8 cellular contexts compared by ENCODE assay signal in the genomic region with DNA sequence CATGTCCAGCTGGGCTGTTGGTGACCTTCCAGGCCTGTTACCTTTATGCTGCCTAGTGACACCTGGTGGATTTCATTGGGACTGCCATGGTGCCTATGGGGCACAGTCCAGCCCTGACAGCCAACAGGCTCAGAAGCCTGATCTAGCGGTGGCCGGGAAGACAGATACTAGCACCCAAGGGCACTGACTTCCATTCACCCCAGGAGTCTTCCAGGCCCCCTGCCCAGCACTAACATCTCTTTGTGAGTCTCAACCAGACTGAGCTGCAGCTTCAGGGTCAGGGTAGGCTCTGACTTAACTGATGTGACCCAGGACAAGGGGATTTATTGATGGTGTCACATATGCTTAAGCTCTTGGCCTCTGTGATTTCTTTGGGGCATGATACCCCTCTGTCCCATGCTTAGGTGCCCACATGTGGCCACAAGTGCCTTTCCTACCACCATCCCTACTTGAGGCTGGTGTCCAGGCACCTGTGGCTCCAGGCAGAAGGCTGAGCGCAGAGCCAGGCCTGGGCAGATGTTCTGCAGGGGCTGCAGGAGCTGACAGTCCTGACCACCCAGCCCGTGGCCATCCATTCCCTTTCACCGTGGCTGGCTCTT. TPM values are rescaled to one million over a fixed set of nuclear protein-coding genes. Genes with fewer than 3 reads are reported as not detected.
A peak's percentile ranks its signal among the peaks of the same experiment; 100 is the strongest.
DNase-seq lines count a peak whose midpoint lies in the region; ATAC-seq and TF ChIP-seq lines count a peak whose summit lies in the region.
"Not testable (repeated sequence)": the region's sequence is repeated elsewhere in the genome, so short reads cannot be mapped to it uniquely, and the experiment has no call there.

No MANE protein-coding gene starts in this region.

- intact Hi-C loops in transverse colon (cut with DNase I; ENCODE audit: low total_unique reads) = not testable (repeated sequence)

- H3K36me3 ChIP-seq in RWPE2 (ENCODE audit: low read depth); smooth muscle cell (ENCODE audit: low read depth); transverse colon: not testable (repeated sequence)

- H3F3A ChIP-seq in smooth muscle cell (ENCODE audit: low read depth) = not testable (repeated sequence)

- TF ChIP-seq CTCF in GM10266 (IDR thresholded peaks at IDR 0.05; ENCODE audit: control insufficient read depth, insufficient read depth, low read depth, missing control alignments) (peak; percentile 54), HFF-Myc (IDR thresholded peaks at IDR 0.05; ENCODE audit: low read depth, low read length, missing control alignments) (peak; percentile 57), RWPE2 (IDR thresholded peaks at IDR 0.05; ENCODE audit: poor library complexity, severe bottlenecking) (peak; percentile 100), smooth muscle cell (IDR thresholded peaks at IDR 0.05; ENCODE audit: borderline replicate concordance, insufficient read depth, poor library complexity, severe bottlenecking) (peak; percentile 55), transverse colon (IDR thresholded peaks at IDR 0.05) (peak; percentile 56 to 69 (median 61))

- H3K79me2 ChIP-seq in smooth muscle cell (ENCODE audit: low read depth) = not testable (repeated sequence)

- 67% methylated on average over 5 of the region's 5 CpGs for WGBS in smooth muscle cell (ENCODE audit: low lambda C conversion rate)
- WGBS in transverse colon (ENCODE audit: low coverage in 1 of 2), 2 donors = 20 to 66% methylated on average over 2 to 5 of the region's 5 CpGs

- in situ Hi-C loops in transverse colon (cut with MboI; ENCODE audit: low pct_ligation_motif_present in 1 of 4, low pct_unique_long_range_greater_than_20kb in 1 of 4, low sequenced_read_pairs in 3 of 4) = not testable (repeated sequence)

- not testable (repeated sequence) for H4K20me1 ChIP-seq in smooth muscle cell (ENCODE audit: low read depth)

- DNase-seq in GM10266 (ENCODE audit: extremely low spot score); HFF-Myc (ENCODE audit: extremely low read depth, low read depth); smooth muscle cell (lab: John Stamatoyannopoulos, UW; ENCODE audit: unreplicated experiment): not testable (repeated sequence)
- peak; percentile 89 for DNase-seq in RWPE2 (ENCODE audit: low spot score)
- peak; percentile 66 for DNase-seq in activated T-cell treated with anti-CD3 and anti-CD28 coated beads, Interleukin-2, amount 50 U/mL, for 1 hour
- peak; percentile 79 for DNase-seq in ecto neural progenitor cell (ENCODE audit: low spot score)
- DNase-seq in left lobe of liver (ENCODE audit: low spot score) = peak; percentile 94
- DNase-seq in transverse colon = peak; percentile 89

- H2AFZ ChIP-seq in smooth muscle cell (ENCODE audit: low read depth) = not testable (repeated sequence)

- not testable (repeated sequence) for H3K9me3 ChIP-seq in RWPE2 (ENCODE audit: severe bottlenecking); smooth muscle cell (replicated peaks; ENCODE audit: low read depth); transverse colon

- ATAC-seq in RWPE2 (ENCODE audit: low read depth) (peak; percentile 100), left lobe of liver (peak; percentile 100)

- not testable (repeated sequence) for TF ChIP-seq POLR2A in transverse colon (IDR thresholded peaks at IDR 0.05)

- TF ChIP-seq EP300 in transverse colon (IDR thresholded peaks at IDR 0.05; ENCODE audit: low read depth) = not testable (repeated sequence)

- not testable (repeated sequence) for H3K4me2 ChIP-seq in smooth muscle cell

- H3K4me1 ChIP-seq in RWPE2 (ENCODE audit: insufficient read depth, poor library complexity, severe bottlenecking); smooth muscle cell (ENCODE audit: low read depth); transverse colon: not testable (repeated sequence)

- H3K27me3 ChIP-seq in RWPE2 (ENCODE audit: insufficient read depth, poor library complexity, severe bottlenecking); smooth muscle cell (ENCODE audit: low read depth); transverse colon: not testable (repeated sequence)

- H3K27ac ChIP-seq in RWPE2 (ENCODE audit: poor library complexity, severe bottlenecking); smooth muscle cell (ENCODE audit: low read depth); transverse colon: not testable (repeated sequence)

- H3K4me3 ChIP-seq in HFF-Myc (replicated peaks; ENCODE audit: low read depth, low read length); RWPE2 (ENCODE audit: severe bottlenecking); smooth muscle cell; transverse colon: not testable (repeated sequence)

- not testable (repeated sequence) for H3K9ac ChIP-seq in smooth muscle cell (ENCODE audit: low read depth)

RNA-seq across cellular contexts. Expression of gene GOLGA6D, which starts 8.0 kb away (rescaled TPM):
- total RNA-seq in left lobe of liver = 0.45 TPM
- 0.22 and 0.27 TPM in 2 replicates for total RNA-seq in smooth muscle cell
- not detected in 2 replicates for polyA plus RNA-seq in smooth muscle cell
- not detected for total RNA-seq in transverse colon

RNA-seq across cellular contexts. Expression of gene GOLGA6C, which starts 16.5 kb away (rescaled TPM):
- total RNA-seq in left lobe of liver (not detected), smooth muscle cell (not detected in 2 replicates), transverse colon (not detected)
- polyA plus RNA-seq in smooth muscle cell = 0.52 TPM in 1 of 2 replicates, not detected in the other
